26 cellular contexts compared by ENCODE assay signal in the genomic region with DNA sequence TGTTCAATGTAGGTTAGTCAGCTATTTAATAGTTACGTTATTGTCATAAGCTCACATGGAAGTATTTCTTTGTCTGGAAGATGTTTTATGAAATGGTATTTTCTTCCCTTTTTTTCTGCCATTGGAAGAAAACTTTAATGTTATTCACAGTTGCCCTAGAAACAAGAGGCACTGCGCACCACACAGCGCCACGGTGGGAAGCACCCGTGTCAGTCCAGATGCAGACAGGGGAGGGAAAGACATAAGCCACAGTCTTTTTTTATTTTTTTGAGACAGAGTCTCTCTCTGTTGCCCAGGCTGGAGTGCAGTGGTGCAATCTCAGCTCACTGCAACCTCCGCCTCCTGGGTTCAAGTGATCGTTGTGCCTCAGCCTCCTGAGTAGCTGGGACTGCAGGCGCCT.
"Had no signal": no experiment of that assay in that cellular context is flagged by ENCODE, and none has a peak within 500 bp of the region (broad histone marks: within the 10 kb centered on the region; RNA-seq: fewer than 3 reads in every experiment).

No MANE protein-coding gene starts in this region.

- DNase-seq: activated B cell treated with CpG ODN at 0.5 μM for 24 hours; activated CD4-positive, alpha-beta T cell treated with anti-CD3 and anti-CD28 coated beads for 1 hour; activated CD4-positive, alpha-beta T cell treated with anti-CD3 and anti-CD28 coated beads, Interleukin-2, amount 10 ng/mL, durations not matched to agents 24 days and 14 days; activated CD4-positive, alpha-beta T cell treated with anti-CD3 and anti-CD28 coated beads, Interleukin-2, amount 50 U/mL, for 48 hours; activated CD8-positive, alpha-beta memory T cell treated with anti-CD3 and anti-CD28 coated beads for 24 hours; activated gamma-delta T cell; activated naive CD4-positive, alpha-beta T cell treated with anti-CD3 and anti-CD28 coated beads for 36 hours; activated T-cell treated with anti-CD3 and anti-CD28 coated beads, Interleukin-2, amount 50 U/mL, for 4 hours; amygdala; Kasumi-1; KBM-7; NCI-H1048; NCI-H187 treated with DMSO at 0.1 percent for 48 hours; NCI-H2081 treated with DMSO at 0.1 percent for 48 hours; NCI-H446; NCI-H524; Peyer's patch; SHP77; T-helper 17 cell; T-helper 9 cell had no signal

- H3K4me3 ChIP-seq: Peyer's patch, SJSA1 had no signal

- ATAC-seq: activated T-cell treated with anti-CD3 and anti-CD28 coated beads, Interleukin-2, amount 50 U/mL, for 4 hours; activated T-helper 17 cell treated with anti-CD3 and anti-CD28 coated beads, Interleukin-2, amount 50 U/mL, for 72 hours; SK-N-SH treated with all-trans-retinoic acid at 6 μM for 48 hours; T-helper 17 cell had no signal

- H3K9me3 Mint-ChIP-seq: activated B cell treated with CpG ODN at 0.5 μM for 24 hours; activated naive CD4-positive, alpha-beta T cell treated with anti-CD3 and anti-CD28 coated beads for 36 hours; activated T-cell treated with anti-CD3 and anti-CD28 coated beads, Interleukin-2, amount 50 U/mL, for 4 hours; activated T-helper 17 cell treated with anti-CD3 and anti-CD28 coated beads, Interleukin-2, amount 50 U/mL, for 72 hours; brain had no signal

- H3K4me1 ChIP-seq: Peyer's patch had no signal

- H3K4me3 Mint-ChIP-seq: activated B cell treated with CpG ODN at 0.5 μM for 24 hours; activated CD4-positive, alpha-beta T cell treated with anti-CD3 and anti-CD28 coated beads, Interleukin-2, amount 10 ng/mL, durations not matched to agents 24 days and 14 days; activated naive CD4-positive, alpha-beta T cell treated with anti-CD3 and anti-CD28 coated beads for 36 hours; activated naive CD8-positive, alpha-beta T cell; activated T-cell treated with anti-CD3 and anti-CD28 coated beads, Interleukin-2, amount 50 U/mL, for 4 hours; activated T-helper 17 cell treated with anti-CD3 and anti-CD28 coated beads, Interleukin-2, amount 50 U/mL, for 72 hours; brain; T-helper 17 cell had no signal

- H3K27me3 ChIP-seq: Peyer's patch, SJSA1 had no signal

- H3K27ac Mint-ChIP-seq: activated B cell treated with CpG ODN at 0.5 μM for 24 hours; activated CD4-positive, alpha-beta T cell treated with anti-CD3 and anti-CD28 coated beads, Interleukin-2, amount 10 ng/mL, durations not matched to agents 24 days and 14 days; activated naive CD4-positive, alpha-beta T cell treated with anti-CD3 and anti-CD28 coated beads for 36 hours; activated naive CD8-positive, alpha-beta T cell; activated T-helper 17 cell treated with anti-CD3 and anti-CD28 coated beads, Interleukin-2, amount 50 U/mL, for 72 hours; brain; T-helper 17 cell had no signal

- H3K4me1 Mint-ChIP-seq: activated CD4-positive, alpha-beta T cell treated with anti-CD3 and anti-CD28 coated beads, Interleukin-2, amount 10 ng/mL, durations not matched to agents 24 days and 14 days; activated T-helper 17 cell treated with anti-CD3 and anti-CD28 coated beads, Interleukin-2, amount 50 U/mL, for 72 hours had no signal

- H3K9me3 ChIP-seq: Peyer's patch, SJSA1 had no signal

- H3K27me3 Mint-ChIP-seq: activated B cell treated with CpG ODN at 0.5 μM for 24 hours; activated CD4-positive, alpha-beta T cell treated with anti-CD3 and anti-CD28 coated beads, Interleukin-2, amount 10 ng/mL, durations not matched to agents 24 days and 14 days; activated naive CD8-positive, alpha-beta T cell; activated T-helper 17 cell treated with anti-CD3 and anti-CD28 coated beads, Interleukin-2, amount 50 U/mL, for 72 hours; brain; T-helper 17 cell had no signal

- H3K27ac ChIP-seq: Peyer's patch, RWPE1, SJSA1 had no signal

- H3K36me3 ChIP-seq: Peyer's patch had no signal
